In genomic region chr7:1063361-1063760, GRCh38 we compare ENCODE assay signal across 25 cellular contexts. TPM values are rescaled to one million over a fixed set of nuclear protein-coding genes. Genes with fewer than 3 reads are reported as not detected.
DNase-seq lines count a peak whose midpoint lies in the region; FAIRE-seq and TF ChIP-seq lines count a peak whose summit lies in the region.
"Had no signal": no experiment of that assay in that cellular context is flagged by ENCODE, and none has a peak within 500 bp of the region (broad histone marks: within the 10 kb centered on the region; RNA-seq: fewer than 3 reads in every experiment).

No MANE protein-coding gene starts in this region.

- WGBS in H1 (ENCODE audit: extremely low coverage in 1 of 2, insufficient coverage in 1 of 2, insufficient read length in 1 of 2, insufficient replicate concordance in 2 of 2, low coverage in 1 of 2, low lambda C conversion rate in 2 of 2, missing lambda C conversion rate in 1 of 2), 2 experiments: 93% methylated on average over 21 of the region's 21 CpGs; no CpG with 5 or more reads in 1 of the 2 experiments

- H4K91ac ChIP-seq in H1 (replicated peaks; ENCODE audit: insufficient read length, low read length): no peak overlapping the region

- TF ChIP-seq RAD21 in H1 (IDR thresholded peaks at IDR 0.05 in 1 of 2, conservative IDR thresholded peaks at IDR 0.05 in 1 of 2; ENCODE audit: low read depth in 2 of 2, low read length in 2 of 2): no peak

- H3K4me1 ChIP-seq in H1 (replicated peaks in 1 of 4; ENCODE audit: control insufficient read depth in 3 of 4, insufficient read depth in 4 of 4, low read length in 3 of 4): peaks cover 0 to 20% (median 13%) of the 10 kb centered on the region in 4 experiments; a peak in 6 of 7 replicates

- H3K27ac ChIP-seq in H1 (ENCODE audit: low read depth, low read length): no peak overlapping the region
- H3K27ac ChIP-seq: 22Rv1, SK-N-MC had no signal

- TF ChIP-seq CTCF in H1 (IDR thresholded peaks at IDR 0.05; ENCODE audit: control extremely low read depth in 1 of 3, insufficient read depth in 1 of 3, low read depth in 1 of 3, low read length in 3 of 3) (no peak), progenitor cell of endocrine pancreas (IDR thresholded peaks at IDR 0.05; ENCODE audit: unreplicated experiment) (no peak), GM13976 (IDR thresholded peaks at IDR 0.05; ENCODE audit: borderline replicate concordance, control extremely low read depth, extremely low read depth, insufficient read depth, missing control alignments) (no peak)

- no peaks in the 10 kb centered on the region; a peak in 1 of 4 replicates for H3K79me2 ChIP-seq in H1 (ENCODE audit: control insufficient read depth in 1 of 2, insufficient read depth in 2 of 2, low read length in 2 of 2)

- H3K79me1 ChIP-seq in H1 (ENCODE audit: low read depth, low read length): peaks cover 2% of the 10 kb centered on the region; the same call in 1 of the 2 replicates

- no peak for TF ChIP-seq EP300 in H1 (IDR thresholded peaks at IDR 0.05; ENCODE audit: borderline replicate concordance in 1 of 2, low read depth in 2 of 2, low read length in 2 of 2)

- CTCF ChIA-PET in activated CD4-positive, alpha-beta T cell treated with anti-CD3 and anti-CD28 coated beads, Interleukin-2, amount 10 ng/mL, durations not matched to agents 7 days and 5 days (lab: Charles Lee): interaction anchor here (7.2 kb wide), 1 partner anchor 69 kb away, joined by 154 read pairs; no protein-coding TSS in a partner anchor
- CTCF ChIA-PET in H1 (lab: Charles Lee; ENCODE audit: partially characterized antibody): interaction anchor here (1.2 to 6.4 kb wide), 3 partner anchors 18 to 67 kb away, joined by 3 to 143 read pairs (median 43); no protein-coding TSS in a partner anchor
- CTCF ChIA-PET in activated CD4-positive, alpha-beta memory T cell treated with anti-CD3 and anti-CD28 coated beads, Interleukin-2, amount 10 ng/mL, durations not matched to agents 7 days and 5 days (lab: Charles Lee): interaction anchor here (9.9 kb wide), 1 partner anchor 69 kb away, joined by 270 read pairs; no protein-coding TSS in a partner anchor

- H3K4me3 Mint-ChIP-seq in activated CD4-positive, alpha-beta T cell treated with anti-CD3 and anti-CD28 coated beads, Interleukin-2, amount 10 ng/mL, durations not matched to agents 7 days and 5 days: no peak overlapping the region
- H3K4me3 Mint-ChIP-seq in activated CD4-positive, alpha-beta T cell treated with anti-CD3 and anti-CD28 coated beads, Interleukin-2, amount 10 ng/mL, durations not matched to agents 24 days and 14 days: no peak overlapping the region
- no peak overlapping the region for H3K4me3 Mint-ChIP-seq in progenitor cell of endocrine pancreas (ENCODE audit: low read depth)
- no peak overlapping the region for H3K4me3 Mint-ChIP-seq in activated CD4-positive, alpha-beta memory T cell treated with anti-CD3 and anti-CD28 coated beads, Interleukin-2, amount 10 ng/mL, durations not matched to agents 7 days and 5 days

- peaks cover 20% of the 10 kb centered on the region for H3K4me1 Mint-ChIP-seq in activated CD4-positive, alpha-beta T cell treated with anti-CD3 and anti-CD28 coated beads, Interleukin-2, amount 10 ng/mL, durations not matched to agents 7 days and 5 days
- H3K4me1 Mint-ChIP-seq in activated CD4-positive, alpha-beta T cell treated with anti-CD3 and anti-CD28 coated beads, Interleukin-2, amount 10 ng/mL, durations not matched to agents 24 days and 14 days: peaks cover 2% of the 10 kb centered on the region
- peaks cover 9% of the 10 kb centered on the region for H3K4me1 Mint-ChIP-seq in progenitor cell of endocrine pancreas (ENCODE audit: low read depth)
- peaks cover 19% of the 10 kb centered on the region for H3K4me1 Mint-ChIP-seq in activated CD4-positive, alpha-beta memory T cell treated with anti-CD3 and anti-CD28 coated beads, Interleukin-2, amount 10 ng/mL, durations not matched to agents 7 days and 5 days

- intact Hi-C loops in activated CD4-positive, alpha-beta T cell treated with anti-CD3 and anti-CD28 coated beads, Interleukin-2, amount 10 ng/mL, durations not matched to agents 24 days and 14 days (cut with micrococcal nuclease): no loop called here

- H3K18ac ChIP-seq in H1 (ENCODE audit: extremely low read depth, low read length): no peak overlapping the region

- no peak for TF ChIP-seq POLR2A in H1 (IDR thresholded peaks at IDR 0.05; ENCODE audit: control extremely low read depth in 1 of 2, low read depth in 2 of 2, low read length in 2 of 2)

- no peaks in the 10 kb centered on the region for H3K27me3 Mint-ChIP-seq in activated CD4-positive, alpha-beta T cell treated with anti-CD3 and anti-CD28 coated beads, Interleukin-2, amount 10 ng/mL, durations not matched to agents 7 days and 5 days
- H3K27me3 Mint-ChIP-seq in activated CD4-positive, alpha-beta T cell treated with anti-CD3 and anti-CD28 coated beads, Interleukin-2, amount 10 ng/mL, durations not matched to agents 24 days and 14 days: peaks cover 4% of the 10 kb centered on the region
- H3K27me3 Mint-ChIP-seq in progenitor cell of endocrine pancreas: peaks cover 8% of the 10 kb centered on the region
- peaks cover 1% of the 10 kb centered on the region for H3K27me3 Mint-ChIP-seq in activated CD4-positive, alpha-beta memory T cell treated with anti-CD3 and anti-CD28 coated beads, Interleukin-2, amount 10 ng/mL, durations not matched to agents 7 days and 5 days

- no peaks in the 10 kb centered on the region for H3K9me3 Mint-ChIP-seq in activated CD4-positive, alpha-beta T cell treated with anti-CD3 and anti-CD28 coated beads, Interleukin-2, amount 10 ng/mL, durations not matched to agents 7 days and 5 days
- no peaks in the 10 kb centered on the region for H3K9me3 Mint-ChIP-seq in activated CD4-positive, alpha-beta T cell treated with anti-CD3 and anti-CD28 coated beads, Interleukin-2, amount 10 ng/mL, durations not matched to agents 24 days and 14 days
- H3K9me3 Mint-ChIP-seq in progenitor cell of endocrine pancreas (ENCODE audit: low read depth): no peaks in the 10 kb centered on the region
- H3K9me3 Mint-ChIP-seq in activated CD4-positive, alpha-beta memory T cell treated with anti-CD3 and anti-CD28 coated beads, Interleukin-2, amount 10 ng/mL, durations not matched to agents 7 days and 5 days: no peaks in the 10 kb centered on the region
- H3K9me3 Mint-ChIP-seq: CD4-positive, CD25-positive, alpha-beta regulatory T cell had no signal

- H3K14ac ChIP-seq in H1 (ENCODE audit: insufficient read length): no peak overlapping the region

- H2BK120ac ChIP-seq in H1 (replicated peaks; ENCODE audit: low read depth, low read length): no peak overlapping the region

- no peak overlapping the region for H3K56ac ChIP-seq in H1 (replicated peaks; ENCODE audit: insufficient read length, low read depth, low read length)

- no peak overlapping the region for H2BK20ac ChIP-seq in H1 (ENCODE audit: low read length)

- POLR2A ChIA-PET in activated CD4-positive, alpha-beta T cell treated with anti-CD3 and anti-CD28 coated beads, Interleukin-2, amount 10 ng/mL, durations not matched to agents 7 days and 5 days (lab: Charles Lee): no interaction called here
- POLR2A ChIA-PET in H1 (lab: Charles Lee; ENCODE audit: partially characterized antibody): interaction anchor here (0.6 kb wide), 1 partner anchor 69 kb away, joined by 3 read pairs; no protein-coding TSS in a partner anchor
- POLR2A ChIA-PET in activated CD4-positive, alpha-beta memory T cell treated with anti-CD3 and anti-CD28 coated beads, Interleukin-2, amount 10 ng/mL, durations not matched to agents 7 days and 5 days (lab: Charles Lee): no interaction called here

- no peaks in the 10 kb centered on the region; the same call in 1 of the 2 replicates for H3K23me2 ChIP-seq in H1 (ENCODE audit: low read depth, low read length)

- no peak overlapping the region for H3K4ac ChIP-seq in H1 (replicated peaks; ENCODE audit: insufficient read length, low read depth, low read length)

- no peaks in the 10 kb centered on the region for H3K9me3 ChIP-seq in H1 (ENCODE audit: insufficient read depth in 2 of 2, low read depth in 1 of 2, low read length in 1 of 2)
- H3K9me3 ChIP-seq: BE2C, MG63 had no signal

- H3K27me3 ChIP-seq in H1 (replicated peaks in 1 of 4; ENCODE audit: control insufficient read depth in 3 of 4, extremely low read depth in 1 of 4, insufficient read depth in 3 of 4, low read length in 3 of 4): no peaks in the 10 kb centered on the region
- H3K27me3 ChIP-seq: BE2C, MG63 had no signal

- no peak overlapping the region for H3K4me2 ChIP-seq in H1 (ENCODE audit: insufficient read depth in 1 of 2, low read depth in 2 of 2, low read length in 2 of 2)

- H3K27ac Mint-ChIP-seq in activated CD4-positive, alpha-beta T cell treated with anti-CD3 and anti-CD28 coated beads, Interleukin-2, amount 10 ng/mL, durations not matched to agents 7 days and 5 days: peak overlapping the region; percentile 14
- no peak overlapping the region for H3K27ac Mint-ChIP-seq in activated CD4-positive, alpha-beta T cell treated with anti-CD3 and anti-CD28 coated beads, Interleukin-2, amount 10 ng/mL, durations not matched to agents 24 days and 14 days
- H3K27ac Mint-ChIP-seq in progenitor cell of endocrine pancreas: peak overlapping the region; percentile 62
- no peak overlapping the region for H3K27ac Mint-ChIP-seq in activated CD4-positive, alpha-beta memory T cell treated with anti-CD3 and anti-CD28 coated beads, Interleukin-2, amount 10 ng/mL, durations not matched to agents 7 days and 5 days
- H3K27ac Mint-ChIP-seq: CD4-positive, CD25-positive, alpha-beta regulatory T cell had no signal

- no peak for FAIRE-seq in H1 (lab: Jason Lieb, UNC)

- no peak overlapping the region for H3K4me3 ChIP-seq in H1 (ENCODE audit: extremely low read depth in 1 of 4, insufficient read depth in 2 of 4, low read depth in 3 of 4, low read length in 4 of 4)
- H3K4me3 ChIP-seq: MG63, SK-N-MC had no signal

- in situ Hi-C loops in GM13976 (cut with MboI; ENCODE audit: low sequenced_read_pairs, unreplicated experiment): no loop called here

- no peak for DNase-seq in activated CD4-positive, alpha-beta T cell treated with anti-CD3 and anti-CD28 coated beads, Interleukin-2, amount 10 ng/mL, durations not matched to agents 7 days and 5 days
- no peak for DNase-seq in activated CD4-positive, alpha-beta T cell treated with anti-CD3 and anti-CD28 coated beads, Interleukin-2, amount 10 ng/mL, durations not matched to agents 24 days and 14 days
- DNase-seq in H1 (ENCODE audit: low read depth in 1 of 2, low spot score in 2 of 2): no peak
- no peak for DNase-seq in progenitor cell of endocrine pancreas (ENCODE audit: low spot score, unreplicated experiment)
- DNase-seq in NCI-H82 treated with DMSO at 0.1 percent for 48 hours (lab: John Stamatoyannopoulos, UW; ENCODE audit: unreplicated experiment): no peak
- DNase-seq in GM13976 (ENCODE audit: low spot score): no peak
- no peak for DNase-seq in activated CD4-positive, alpha-beta memory T cell treated with anti-CD3 and anti-CD28 coated beads, Interleukin-2, amount 10 ng/mL, durations not matched to agents 7 days and 5 days
- DNase-seq in EL: no peak
- DNase-seq: BE2C; CD4-positive, CD25-positive, alpha-beta regulatory T cell; DMS153; DND-41; IMR-90; KG1; MG63; NCI-H1105 treated with DMSO at 0.1 percent for 48 hours; NCI-H146; NCI-H1930; NCI-H2107; NCI-H446 treated with DMSO at 0.1 percent for 48 hours; NCI-H526 treated with DMSO at 0.1 percent for 48 hours; RPMI8226; SHP77 treated with DMSO at 0.1 percent for 48 hours had no signal

- no peak overlapping the region for H4K8ac ChIP-seq in H1 (ENCODE audit: extremely low read depth, insufficient read depth, low read length)

- H4K5ac ChIP-seq in H1 (ENCODE audit: insufficient read length, low read depth, low read length): no peak overlapping the region

- no peak overlapping the region for H2AFZ ChIP-seq in H1 (ENCODE audit: low read length)

- no peaks in the 10 kb centered on the region for H3K36me3 ChIP-seq in H1 (ENCODE audit: control insufficient read depth in 2 of 4, insufficient read depth in 4 of 4, low read length in 3 of 4)
- H3K36me3 ChIP-seq: MG63 had no signal

- no peak overlapping the region for H2BK15ac ChIP-seq in H1 (ENCODE audit: low read length)

- H3K23ac ChIP-seq in H1 (ENCODE audit: insufficient read length): no peak overlapping the region

- H3K9ac ChIP-seq in H1 (replicated peaks in 1 of 4; ENCODE audit: extremely low read depth in 1 of 4, low read depth in 3 of 4, low read length in 3 of 4): no peak overlapping the region

- H4K20me1 ChIP-seq in H1 (replicated peaks in 1 of 2; ENCODE audit: control insufficient read depth in 1 of 2, insufficient read depth in 2 of 2, low read length in 2 of 2): peaks cover 14 to 17% of the 10 kb centered on the region in 2 experiments

- no peak overlapping the region for H2BK12ac ChIP-seq in H1 (ENCODE audit: low read depth, low read length)

- H2AK5ac ChIP-seq in H1 (ENCODE audit: low read depth, low read length): no peak overlapping the region

- H3K36me3 Mint-ChIP-seq in activated CD4-positive, alpha-beta T cell treated with anti-CD3 and anti-CD28 coated beads, Interleukin-2, amount 10 ng/mL, durations not matched to agents 7 days and 5 days (ENCODE audit: low read depth): peaks cover 4% of the 10 kb centered on the region
- H3K36me3 Mint-ChIP-seq in activated CD4-positive, alpha-beta T cell treated with anti-CD3 and anti-CD28 coated beads, Interleukin-2, amount 10 ng/mL, durations not matched to agents 24 days and 14 days (ENCODE audit: low read depth): no peaks in the 10 kb centered on the region
- no peaks in the 10 kb centered on the region for H3K36me3 Mint-ChIP-seq in progenitor cell of endocrine pancreas (ENCODE audit: insufficient read depth)
- H3K36me3 Mint-ChIP-seq in activated CD4-positive, alpha-beta memory T cell treated with anti-CD3 and anti-CD28 coated beads, Interleukin-2, amount 10 ng/mL, durations not matched to agents 7 days and 5 days (ENCODE audit: low read depth): peaks cover 5% of the 10 kb centered on the region
- H3K36me3 Mint-ChIP-seq: CD4-positive, CD25-positive, alpha-beta regulatory T cell had no signal

- H2BK5ac ChIP-seq in H1 (ENCODE audit: low read depth, low read length): peak overlapping the region; percentile 35; the same call in 1 of the 2 replicates

RNA-seq across cellular contexts. Expression of gene GPR146, which starts 19.0 kb away (rescaled TPM):
- 10 to 100 TPM; 13.3 to 13.8 TPM for total RNA-seq in activated CD4-positive, alpha-beta T cell treated with anti-CD3 and anti-CD28 coated beads, Interleukin-2, amount 10 ng/mL, durations not matched to agents 7 days and 5 days
- total RNA-seq in activated CD4-positive, alpha-beta T cell treated with anti-CD3 and anti-CD28 coated beads, Interleukin-2, amount 10 ng/mL, durations not matched to agents 24 days and 14 days: 2.5 and 4.1 TPM in 2 replicates
- 0.54 and 1.8 TPM in 2 replicates for total RNA-seq in H1 (2021; fragmentation: NEBNext Ultra II Directional; extraction: Animal tissue kit (Norgen Biotek cat#: 25700))
- polyA plus RNA-seq in H1 (2011; rRNA removed): 2.7 and 3.9 TPM in 2 replicates
- polyA plus RNA-seq in H1 (2011; cell fraction: cytosol; rRNA removed): 2.5 TPM
- polyA plus RNA-seq in H1 (2011; cell fraction: nucleus; rRNA removed): 3.3 TPM
- 0.62 to 1.8 TPM (median 1.3 TPM) in 4 replicates for polyA plus RNA-seq in H1 (2012, experiment 1 of 2)
- 2.0 TPM for polyA plus RNA-seq in H1 (2012, experiment 2 of 2)
- polyA plus RNA-seq in H1 (2013, experiment 1 of 2): 1.1 TPM
- 0.79 TPM for polyA plus RNA-seq in H1 (2013, experiment 2 of 2)
- polyA minus RNA-seq in H1 (2011; rRNA and poly(A)+ RNA removed): 2.9 and 4.5 TPM in 2 replicates
- 0.81 TPM for polyA minus RNA-seq in H1 (2011; cell fraction: cytosol; rRNA and poly(A)+ RNA removed)
- 3.9 TPM for polyA minus RNA-seq in H1 (2011; cell fraction: nucleus; rRNA and poly(A)+ RNA removed)
- 1.6 and 1.9 TPM in 2 replicates for total RNA-seq in progenitor cell of endocrine pancreas
- total RNA-seq in activated CD4-positive, alpha-beta memory T cell treated with anti-CD3 and anti-CD28 coated beads, Interleukin-2, amount 10 ng/mL, durations not matched to agents 7 days and 5 days: 10 to 100 TPM; 10.0 to 10.1 TPM

RNA-seq across cellular contexts. Expression of gene GPER1, which starts 24.6 kb away (rescaled TPM):
- total RNA-seq in activated CD4-positive, alpha-beta T cell treated with anti-CD3 and anti-CD28 coated beads, Interleukin-2, amount 10 ng/mL, durations not matched to agents 7 days and 5 days: under 1 TPM in 1 of 2 experiments, not detected in 1; 0.08 TPM
- total RNA-seq in activated CD4-positive, alpha-beta T cell treated with anti-CD3 and anti-CD28 coated beads, Interleukin-2, amount 10 ng/mL, durations not matched to agents 24 days and 14 days: 0.09 TPM in 1 of 2 replicates, not detected in the other
- total RNA-seq in H1 (2021; fragmentation: NEBNext Ultra II Directional; extraction: Animal tissue kit (Norgen Biotek cat#: 25700)): 0.24 and 0.52 TPM in 2 replicates
- 0.47 and 0.78 TPM in 2 replicates for polyA plus RNA-seq in H1 (2011; rRNA removed)
- polyA plus RNA-seq in H1 (2011; cell fraction: cytosol; rRNA removed): 0.56 TPM
- 1.00 TPM for polyA plus RNA-seq in H1 (2011; cell fraction: nucleus; rRNA removed)
- polyA plus RNA-seq in H1 (2012, experiment 1 of 2): 0.36 to 0.68 TPM (median 0.62 TPM) in 4 replicates
- 0.17 TPM for polyA plus RNA-seq in H1 (2012, experiment 2 of 2)
- 0.20 TPM for polyA plus RNA-seq in H1 (2013, experiment 1 of 2)
- 0.20 TPM for polyA plus RNA-seq in H1 (2013, experiment 2 of 2)
- 0.16 and 0.27 TPM in 2 replicates for polyA minus RNA-seq in H1 (2011; rRNA and poly(A)+ RNA removed)
- not detected for polyA minus RNA-seq in H1 (2011; cell fraction: cytosol; rRNA and poly(A)+ RNA removed)
- polyA minus RNA-seq in H1 (2011; cell fraction: nucleus; rRNA and poly(A)+ RNA removed): 0.70 TPM
- total RNA-seq in progenitor cell of endocrine pancreas: 0.50 and 0.64 TPM in 2 replicates
- total RNA-seq in activated CD4-positive, alpha-beta memory T cell treated with anti-CD3 and anti-CD28 coated beads, Interleukin-2, amount 10 ng/mL, durations not matched to agents 7 days and 5 days: under 1 TPM in 1 of 2 experiments, not detected in 1; 0.15 TPM
- total RNA-seq: CD4-positive, CD25-positive, alpha-beta regulatory T cell had no signal

Comparison
In these comparisons a context has a peak if more than half of its experiments do, and no peak if none do; other contexts are left out.
1. H3K27ac Mint-ChIP-seq: peak in activated CD4-positive, alpha-beta T cell treated with anti-CD3 and anti-CD28 coated beads, Interleukin-2, amount 10 ng/mL, durations not matched to agents 7 days and 5 days (single experiment) and progenitor cell of endocrine pancreas (single experiment); none in activated CD4-positive, alpha-beta T cell treated with anti-CD3 and anti-CD28 coated beads, Interleukin-2, amount 10 ng/mL, durations not matched to agents 24 days and 14 days (single experiment) and activated CD4-positive, alpha-beta memory T cell treated with anti-CD3 and anti-CD28 coated beads, Interleukin-2, amount 10 ng/mL, durations not matched to agents 7 days and 5 days (single experiment).